24 cellular contexts compared by ENCODE assay signal in the genomic region with DNA sequence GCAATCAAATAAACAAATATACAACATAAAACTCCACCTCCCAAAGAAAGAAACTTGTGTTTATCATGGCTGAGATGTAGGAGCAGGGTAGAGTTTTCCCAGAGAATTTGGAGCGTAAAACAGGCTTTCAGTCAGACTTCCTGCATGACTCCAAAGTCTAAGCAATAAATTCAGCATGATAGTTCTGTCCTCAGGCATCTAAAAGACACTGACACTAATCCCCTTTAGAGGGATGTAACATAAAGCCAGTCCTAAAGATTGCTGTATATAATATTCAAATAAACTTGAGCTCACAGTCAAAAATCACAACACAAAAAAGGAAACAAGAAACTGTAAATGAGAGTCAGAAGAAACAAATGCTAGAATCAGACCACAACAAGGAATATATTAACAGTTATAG.
"Had no signal": no experiment of that assay in that cellular context is flagged by ENCODE, and none has a peak within 500 bp of the region (broad histone marks: within the 10 kb centered on the region; RNA-seq: fewer than 3 reads in every experiment).

No MANE protein-coding gene starts in this region.

- H3K9ac ChIP-seq: KMS-11 had no signal

- H3K36me3 ChIP-seq: Peyer's patch, SJSA1 had no signal

- H3K4me2 ChIP-seq: KMS-11 had no signal

- H3K4me1 ChIP-seq: body of pancreas, Peyer's patch, SJSA1 had no signal

- H3K9me3 Mint-ChIP-seq: activated naive CD4-positive, alpha-beta T cell treated with anti-CD3 and anti-CD28 coated beads, Interleukin-2, amount 50 U/mL, for 24 hours; activated T-helper 1 cell treated with anti-CD3 and anti-CD28 coated beads, Interleukin-12 subunit alpha, Interleukin-12 subunit beta, Interleukin-2, Interleukin-4 antibody, amounts not matched to agents 30 ng/mL and 10 ng/mL and 1 ng/mL, durations not matched to agents 14 hours and 24 hours and 36 hours; T-helper 1 cell treated with Interleukin-12 subunit alpha and Interleukin-12 subunit beta and Interleukin-4 antibody, amounts not matched to agents 30 μg/mL and 1 μg/mL, for 36 hours had no signal

- H3K9me3 ChIP-seq: body of pancreas, Peyer's patch, SJSA1 had no signal

- ATAC-seq: activated CD4-positive, CD25-positive, alpha-beta regulatory T cell treated with anti-CD3 and anti-CD28 coated beads, Interleukin-2, amount 50 U/mL, for 24 hours; activated CD8-positive, alpha-beta T cell treated with anti-CD3 and anti-CD28 coated beads, Interleukin-2, amount 10 ng/mL, durations not matched to agents 7 days and 5 days; body of pancreas had no signal

- H3K4me3 Mint-ChIP-seq: activated CD8-positive, alpha-beta T cell treated with anti-CD3 and anti-CD28 coated beads, Interleukin-2, amount 10 ng/mL, durations not matched to agents 7 days and 5 days; activated naive CD4-positive, alpha-beta T cell treated with anti-CD3 and anti-CD28 coated beads, Interleukin-2, amount 50 U/mL, for 24 hours; activated T-helper 1 cell treated with anti-CD3 and anti-CD28 coated beads, Interleukin-12 subunit alpha, Interleukin-12 subunit beta, Interleukin-2, Interleukin-4 antibody, amounts not matched to agents 30 ng/mL and 10 ng/mL and 1 ng/mL, durations not matched to agents 14 hours and 24 hours and 36 hours; T-helper 1 cell treated with Interleukin-12 subunit alpha and Interleukin-12 subunit beta and Interleukin-4 antibody, amounts not matched to agents 30 μg/mL and 1 μg/mL, for 36 hours had no signal

- H3K27ac ChIP-seq: body of pancreas, KMS-11, Peyer's patch, RWPE1, SJSA1 had no signal

- H3K27ac Mint-ChIP-seq: activated CD8-positive, alpha-beta T cell treated with anti-CD3 and anti-CD28 coated beads, Interleukin-2, amount 10 ng/mL, durations not matched to agents 7 days and 5 days; activated naive CD4-positive, alpha-beta T cell treated with anti-CD3 and anti-CD28 coated beads, Interleukin-2, amount 50 U/mL, for 24 hours; activated T-helper 1 cell treated with anti-CD3 and anti-CD28 coated beads, Interleukin-12 subunit alpha, Interleukin-12 subunit beta, Interleukin-2, Interleukin-4 antibody, amounts not matched to agents 30 ng/mL and 10 ng/mL and 1 ng/mL, durations not matched to agents 14 hours and 24 hours and 36 hours; T-helper 1 cell treated with Interleukin-12 subunit alpha and Interleukin-12 subunit beta and Interleukin-4 antibody, amounts not matched to agents 30 μg/mL and 1 μg/mL, for 36 hours had no signal

- H3K4me3 ChIP-seq: body of pancreas, Peyer's patch, SJSA1 had no signal

- DNase-seq: activated CD4-positive, alpha-beta T cell treated with anti-CD3 and anti-CD28 coated beads for 4 hours; activated CD8-positive, alpha-beta memory T cell treated with anti-CD3 and anti-CD28 coated beads, Interleukin-2, amount 50 U/mL, for 48 hours; activated CD8-positive, alpha-beta T cell treated with anti-CD3 and anti-CD28 coated beads, Interleukin-2, amount 10 ng/mL, durations not matched to agents 7 days and 5 days; activated effector memory CD4-positive, alpha-beta T cell treated with Interleukin-2 at 50 U/mL for 16 hours; activated naive CD4-positive, alpha-beta T cell; activated T-cell treated with anti-CD3 and anti-CD28 coated beads, Interleukin-2, amount 50 U/mL, for 1 hour; aorta; body of pancreas; central memory CD4-positive, alpha-beta T cell; NCI-H1092 treated with DMSO at 0.1 percent for 48 hours; NCI-H1436 treated with DMSO at 0.1 percent for 48 hours; NCI-H187; NCI-H2081; NCI-H510A treated with DMSO at 0.1 percent for 48 hours; NCI-H748 treated with DMSO at 0.1 percent for 48 hours; Peyer's patch; Right ventricle myocardium superior had no signal

- H3K27me3 Mint-ChIP-seq: activated naive CD4-positive, alpha-beta T cell treated with anti-CD3 and anti-CD28 coated beads, Interleukin-2, amount 50 U/mL, for 24 hours had no signal

- H3K36me3 Mint-ChIP-seq: activated naive CD4-positive, alpha-beta T cell treated with anti-CD3 and anti-CD28 coated beads, Interleukin-2, amount 50 U/mL, for 24 hours had no signal

- H3K27me3 ChIP-seq: body of pancreas, Peyer's patch, SJSA1 had no signal

- H3K4me1 Mint-ChIP-seq: activated naive CD4-positive, alpha-beta T cell treated with anti-CD3 and anti-CD28 coated beads, Interleukin-2, amount 50 U/mL, for 24 hours had no signal
